In genomic region chr7:66142996-66143395, GRCh38 we compare ENCODE assay signal across 2 cellular contexts.
TF ChIP-seq lines count a peak whose summit lies in the region.

No MANE protein-coding gene starts in this region.

TF ChIP-seq in H1, 55 proteins besides CTCF, POLR2A, EP300 and RAD21:
- TF ChIP-seq POLR2AphosphoS5 (IDR thresholded peaks at IDR 0.05; ENCODE audit: low read depth, low read length) (no peak), EZH2 (IDR thresholded peaks at IDR 0.05; ENCODE audit: low read depth, low read length, severe bottlenecking) (no peak), CBX5 (IDR thresholded peaks at IDR 0.05; ENCODE audit: low read depth, low read length) (no peak), USF2 (IDR thresholded peaks at IDR 0.05; ENCODE audit: low read length) (no peak), CHD2 (IDR thresholded peaks at IDR 0.05; ENCODE audit: low read length) (no peak), ASH2L (IDR thresholded peaks at IDR 0.05; ENCODE audit: low read length) (no peak), TAF7 (optimal IDR thresholded peaks at IDR 0.05; ENCODE audit: borderline replicate concordance, low read depth, low read length) (no peak), CBX8 (IDR thresholded peaks at IDR 0.05; ENCODE audit: borderline replicate concordance, low read depth, low read length) (no peak)

TF ChIP-seq in liver, 16 proteins besides CTCF, POLR2A, EP300 and RAD21:
- TF ChIP-seq TAF1 (conservative IDR thresholded peaks at IDR 0.05) (no peak), ZBTB33 (IDR thresholded peaks at IDR 0.05) (peak; percentile 15), REST (IDR thresholded peaks at IDR 0.05) (peak; percentile 7), MAX (IDR thresholded peaks at IDR 0.05) (peak; percentile 55), FOXA2 (IDR thresholded peaks at IDR 0.05) (peak; percentile 92), GABPA (IDR thresholded peaks at IDR 0.05 in 1 of 2, conservative IDR thresholded peaks at IDR 0.05 in 1 of 2) (no peak), EGR1 (IDR thresholded peaks at IDR 0.05; ENCODE audit: low read depth in 2 of 2) (no peak), HNF4G (IDR thresholded peaks at IDR 0.05) (no peak), SP1 (IDR thresholded peaks at IDR 0.05) (peak; percentile 67), HNF4A (conservative IDR thresholded peaks at IDR 0.05) (peak in 1 of 2 donors; percentile 51), YY1 (IDR thresholded peaks at IDR 0.05) (peak; percentile 59), ATF3 (IDR thresholded peaks at IDR 0.05) (no peak), FOXA1 (IDR thresholded peaks at IDR 0.05) (peak; percentile 87), RXRA (IDR thresholded peaks at IDR 0.05) (peak; percentile 26 to 78), NR2F2 (IDR thresholded peaks at IDR 0.05) (no peak), JUND (IDR thresholded peaks at IDR 0.05) (peak in 1 of 2 donors; percentile 44)
TF ChIP-seq in liver: peak in this region for 10.
